ENCODE assay signal across 29 cellular contexts in the genomic region with DNA sequence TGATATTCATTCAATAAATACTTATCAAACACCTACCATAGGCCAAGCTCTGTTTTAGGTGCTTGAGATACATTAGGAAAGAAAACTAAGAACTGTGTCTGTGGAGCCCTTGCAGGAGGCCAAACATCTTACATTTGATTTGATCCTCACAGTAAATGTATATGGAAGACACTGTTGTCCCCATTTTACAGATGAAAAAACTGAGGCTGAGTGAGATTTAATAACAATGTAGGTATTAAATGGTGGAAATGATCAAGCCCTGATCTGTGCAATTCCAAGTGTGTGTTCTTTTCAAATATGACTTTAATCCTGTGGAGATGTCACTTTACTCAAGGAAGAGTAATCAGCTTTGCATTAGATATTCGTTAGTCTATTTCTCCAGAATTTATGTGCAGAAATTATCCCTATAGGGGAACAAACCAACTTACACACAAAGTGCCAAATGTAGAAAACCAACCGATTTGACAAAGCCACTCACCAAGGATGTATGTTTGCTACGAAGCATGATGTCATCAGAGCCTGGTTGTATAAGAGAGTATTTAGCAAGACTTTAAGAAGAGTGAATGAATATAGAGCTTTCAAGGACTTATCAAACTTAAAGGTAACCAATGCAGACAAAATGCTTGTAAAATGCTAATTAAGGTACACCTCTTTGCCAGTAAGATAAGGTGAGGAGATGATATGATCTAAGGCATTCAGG.
"Had no signal": no experiment of that assay in that cellular context is flagged by ENCODE, and none has a peak within 500 bp of the region (broad histone marks: within the 10 kb centered on the region; RNA-seq: fewer than 3 reads in every experiment).

No MANE protein-coding gene starts in this region.

- H3K4me3 ChIP-seq: esophagus squamous epithelium had no signal

- H3K27ac ChIP-seq: brain microvascular endothelial cell, epithelial cell of prostate, esophagus squamous epithelium had no signal

- H3K36me3 ChIP-seq: brain microvascular endothelial cell, esophagus squamous epithelium had no signal

- DNase-seq: activated CD4-positive, alpha-beta memory T cell treated with anti-CD3 and anti-CD28 coated beads, Interleukin-2, amount 10 ng/mL, durations not matched to agents 7 days and 5 days; activated CD4-positive, alpha-beta T cell treated with anti-CD3 and anti-CD28 coated beads for 1 hour; activated CD4-positive, alpha-beta T cell treated with anti-CD3 and anti-CD28 coated beads for 4 hours; activated CD4-positive, alpha-beta T cell treated with anti-CD3 and anti-CD28 coated beads, Interleukin-2, amount 10 ng/mL, durations not matched to agents 7 days and 5 days; activated CD4-positive, alpha-beta T cell treated with anti-CD3 and anti-CD28 coated beads, Interleukin-2, amount 50 U/mL, for 4 hours; activated CD8-positive, alpha-beta memory T cell treated with anti-CD3 and anti-CD28 coated beads, Interleukin-2, amount 50 U/mL, for 48 hours; activated gamma-delta T cell treated with Interleukin-2 at 50 U/mL for 16 hours; activated naive CD4-positive, alpha-beta T cell treated with anti-CD3 and anti-CD28 coated beads, Interleukin-2, amount 50 U/mL, for 16 hours; activated naive CD4-positive, alpha-beta T cell treated with Interleukin-2 at 50 U/mL for 16 hours; activated T-cell treated with anti-CD3 and anti-CD28 coated beads for 4 hours; activated T-cell treated with anti-CD3 and anti-CD28 coated beads, Interleukin-2, amount 50 U/mL, for 24 hours; activated T-cell treated with anti-CD3 and anti-CD28 coated beads, Interleukin-2, amount 50 U/mL, for 72 hours; amniotic stem cell; anterior cingulate cortex; brain microvascular endothelial cell; caudate nucleus; cortex of kidney; dermis blood vessel endothelial cell; effector CD4-positive, alpha-beta T cell; effector memory CD8-positive, alpha-beta T cell; esophagus squamous epithelium; head of caudate nucleus; hippocampal formation; T1000 had no signal

- H3K9me3 ChIP-seq: esophagus squamous epithelium had no signal

- ATAC-seq: activated T-cell treated with anti-CD3 and anti-CD28 coated beads, Interleukin-2, amount 50 U/mL, for 72 hours; effector memory CD8-positive, alpha-beta T cell had no signal

- FAIRE-seq: astrocyte, bronchial epithelial cell, colon, frontal cortex had no signal

- H3K27me3 ChIP-seq: esophagus squamous epithelium had no signal
